1 cellular context compared by ENCODE assay signal in genomic region chr6:25637211-25637610, GRCh38.
TF ChIP-seq lines count a peak whose summit lies in the region.

No MANE protein-coding gene starts in this region.

TF ChIP-seq in HepG2, 621 proteins besides CTCF, POLR2A, EP300 and RAD21 (continued from another document):
- peak; percentile 45; the same call in 1 of the 2 replicates for TF ChIP-seq AHDC1 (CRISPR knock-in tag; IDR thresholded peaks at IDR 0.05; ENCODE audit: borderline replicate concordance)
- TF ChIP-seq FIP1L1 (IDR thresholded peaks at IDR 0.05; ENCODE audit: borderline replicate concordance, insufficient read depth, low read depth, low read length), result no peak
- peak; percentile 96 for TF ChIP-seq CEBPG (CRISPR knock-in tag; IDR thresholded peaks at IDR 0.05)
- TF ChIP-seq GATA4 (IDR thresholded peaks at IDR 0.05; ENCODE audit: borderline replicate concordance, low read depth), result no peak
- TF ChIP-seq, protein P1, sequence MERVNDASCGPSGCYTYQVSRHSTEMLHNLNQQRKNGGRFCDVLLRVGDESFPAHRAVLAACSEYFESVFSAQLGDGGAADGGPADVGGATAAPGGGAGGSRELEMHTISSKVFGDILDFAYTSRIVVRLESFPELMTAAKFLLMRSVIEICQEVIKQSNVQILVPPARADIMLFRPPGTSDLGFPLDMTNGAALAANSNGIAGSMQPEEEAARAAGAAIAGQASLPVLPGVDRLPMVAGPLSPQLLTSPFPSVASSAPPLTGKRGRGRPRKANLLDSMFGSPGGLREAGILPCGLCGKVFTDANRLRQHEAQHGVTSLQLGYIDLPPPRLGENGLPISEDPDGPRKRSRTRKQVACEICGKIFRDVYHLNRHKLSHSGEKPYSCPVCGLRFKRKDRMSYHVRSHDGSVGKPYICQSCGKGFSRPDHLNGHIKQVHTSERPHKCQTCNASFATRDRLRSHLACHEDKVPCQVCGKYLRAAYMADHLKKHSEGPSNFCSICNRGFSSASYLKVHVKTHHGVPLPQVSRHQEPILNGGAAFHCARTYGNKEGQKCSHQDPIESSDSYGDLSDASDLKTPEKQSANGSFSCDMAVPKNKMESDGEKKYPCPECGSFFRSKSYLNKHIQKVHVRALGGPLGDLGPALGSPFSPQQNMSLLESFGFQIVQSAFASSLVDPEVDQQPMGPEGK (CRISPR knock-in tag; IDR thresholded peaks at IDR 0.05), result no peak; the same call in 1 of the 2 replicates
- TF ChIP-seq HMG20A (CRISPR knock-in tag; IDR thresholded peaks at IDR 0.05; ENCODE audit: borderline replicate concordance), result peak; percentile 62; the same call in 1 of the 2 replicates
- no peak for TF ChIP-seq MZF1 (CRISPR knock-in tag; IDR thresholded peaks at IDR 0.05; ENCODE audit: borderline replicate concordance)
- TF ChIP-seq U2AF1 (optimal IDR thresholded peaks at IDR 0.05; ENCODE audit: low read depth, low read length), result no peak
- TF ChIP-seq HDAC2 (CRISPR knock-in tag; IDR thresholded peaks at IDR 0.05), result peak; percentile 47; the same call in 1 of the 2 replicates
- TF ChIP-seq KAT2B (IDR thresholded peaks at IDR 0.05; ENCODE audit: borderline replicate concordance, low read depth, low read length), result no peak
- no peak; the same call in 1 of the 2 replicates for TF ChIP-seq MIER3 (CRISPR knock-in tag; IDR thresholded peaks at IDR 0.05; ENCODE audit: borderline replicate concordance)
- no peak for TF ChIP-seq ZNF317 (CRISPR knock-in tag; IDR thresholded peaks at IDR 0.05)
